18 cellular contexts compared by ENCODE assay signal in genomic region chr3:155391104-155391503, GRCh38.
DNase-seq lines count a peak whose midpoint lies in the region; ATAC-seq, FAIRE-seq and TF ChIP-seq lines count a peak whose summit lies in the region.
"Had no signal": no experiment of that assay in that cellular context is flagged by ENCODE, and none has a peak within 500 bp of the region (broad histone marks: within the 10 kb centered on the region; RNA-seq: fewer than 3 reads in every experiment).

No MANE protein-coding gene starts in this region.

- H4K91ac ChIP-seq in mesenchymal stem cell (ENCODE audit: low read length), result no peak overlapping the region

- POLR2A ChIA-PET in A673 (lab: Charles Lee; ENCODE audit: low non-redundant PET), result no interaction called here
- POLR2A ChIA-PET in HEK293T (lab: Yijun Ruan, JAX), result no interaction called here

- H3K4me3 ChIP-seq in A673 (ENCODE audit: low read depth, low read length, poor library complexity, severe bottlenecking) (no peak overlapping the region), HFF-Myc (replicated peaks; ENCODE audit: low read depth, low read length) (no peak overlapping the region), mesenchymal stem cell (ENCODE audit: insufficient read depth in 1 of 2, low read depth in 1 of 2, low read length in 2 of 2) (no peak overlapping the region)
- H3K4me3 ChIP-seq: lower lobe of right lung, skin epidermis had no signal

- WGBS in mesenchymal stem cell, result no CpG with 5 or more reads among the region's 2 CpGs

- peak overlapping the region; percentile 83 for H3K9ac ChIP-seq in mesenchymal stem cell (ENCODE audit: low read length)

- H2AK5ac ChIP-seq in mesenchymal stem cell (ENCODE audit: low read length, severe bottlenecking), result no peak overlapping the region

- no peak overlapping the region for H3K4ac ChIP-seq in mesenchymal stem cell (ENCODE audit: low read depth in 1 of 2, low read length in 2 of 2)

- H3K14ac ChIP-seq in mesenchymal stem cell (ENCODE audit: low read length in 2 of 2), result no peak overlapping the region

- no peak for ATAC-seq in HG02610 (IDR thresholded peaks at IDR 0.05; ENCODE audit: unreplicated experiment)
- ATAC-seq: stimulated activated naive CD8-positive, alpha-beta T cell treated with anti-CD3 and anti-CD28 coated beads, Interleukin-15, Interleukin-2, amounts not matched to agents 100 U/mL and 50 U/mL, for 24 hours had no signal

- no peak for TF ChIP-seq CTCF in A673 (conservative IDR thresholded peaks at IDR 0.05; ENCODE audit: low read depth, low read length)
- no peak for TF ChIP-seq CTCF in HFF-Myc (IDR thresholded peaks at IDR 0.05; ENCODE audit: low read depth, low read length, missing control alignments)

- H3K27ac ChIP-seq in A673 (ENCODE audit: low read depth, low read length, poor library complexity, severe bottlenecking) (peak overlapping the region; percentile 75), mesenchymal stem cell (ENCODE audit: low read length, poor library complexity, severe bottlenecking) (no peak overlapping the region)
- H3K27ac ChIP-seq: epithelial cell of prostate had no signal

- H3K27me3 ChIP-seq in A673 (replicated peaks; ENCODE audit: insufficient read depth, low read depth, low read length, poor library complexity) (no peaks in the 10 kb centered on the region), mesenchymal stem cell (ENCODE audit: control insufficient read depth in 1 of 2, insufficient read depth in 1 of 2, low read length in 2 of 2) (no peaks in the 10 kb centered on the region)

- H3K4me2 ChIP-seq in mesenchymal stem cell (ENCODE audit: low read length, poor library complexity, severe bottlenecking), result no peak overlapping the region

- no peak overlapping the region for H2BK120ac ChIP-seq in mesenchymal stem cell (ENCODE audit: low read depth, low read length)

- no peak overlapping the region for H2AFZ ChIP-seq in mesenchymal stem cell (ENCODE audit: low read depth, low read length)

- BruUV-seq in A673 (replicated peaks; lab: Mats Ljungman, UMichigan), result no TSS peak

- no peak overlapping the region for H3K18ac ChIP-seq in mesenchymal stem cell (ENCODE audit: low read depth in 1 of 2, low read length in 2 of 2)

- DNase-seq in A673 (ENCODE audit: low spot score) (peak; percentile 62), HFF-Myc (ENCODE audit: extremely low read depth, low read depth) (peak; percentile 63), mesenchymal stem cell (no peak), HEK293T (ENCODE audit: extremely low spot score) (no peak), DMS 273 (lab: John Stamatoyannopoulos, UW; ENCODE audit: unreplicated experiment) (no peak), NCI-H146 (lab: John Stamatoyannopoulos, UW) (no peak)
- DNase-seq: activated CD4-positive, alpha-beta T cell treated with anti-CD3 and anti-CD28 coated beads, Interleukin-2, amount 10 ng/mL, durations not matched to agents 24 days and 14 days; activated naive CD8-positive, alpha-beta T cell treated with anti-CD3 and anti-CD28 coated beads for 36 hours; AML-193; DMS153; lower lobe of right lung; NCI-H2029 treated with DMSO at 0.1 percent for 48 hours; nephron progenitor cell; stimulated activated naive CD8-positive, alpha-beta T cell treated with anti-CD3 and anti-CD28 coated beads, Interleukin-15, Interleukin-2, amounts not matched to agents 100 U/mL and 50 U/mL, for 24 hours had no signal

- H2BK15ac ChIP-seq in mesenchymal stem cell (ENCODE audit: low read depth, poor library complexity, severe bottlenecking), result no peak overlapping the region

- H3K36me3 ChIP-seq in A673 (ENCODE audit: insufficient read depth, low read length, poor library complexity, severe bottlenecking), result no peaks in the 10 kb centered on the region
- no peaks in the 10 kb centered on the region for H3K36me3 ChIP-seq in mesenchymal stem cell (ENCODE audit: control insufficient read depth in 1 of 2, insufficient read depth in 2 of 2, low read depth in 1 of 2, low read length in 2 of 2)
- H3K36me3 ChIP-seq: lower lobe of right lung had no signal

- no peak overlapping the region for H2BK12ac ChIP-seq in mesenchymal stem cell (ENCODE audit: low read length in 2 of 2)

- H3K9me3 ChIP-seq in A673 (ENCODE audit: low read depth, low read length, poor library complexity, severe bottlenecking) (no peaks in the 10 kb centered on the region), mesenchymal stem cell (ENCODE audit: control insufficient read depth, low read length) (no peaks in the 10 kb centered on the region)
- H3K9me3 ChIP-seq: lower lobe of right lung had no signal

- H3K4me1 ChIP-seq in A673 (ENCODE audit: insufficient read depth, low read length, poor library complexity, severe bottlenecking) (peaks cover 12% of the 10 kb centered on the region), mesenchymal stem cell (ENCODE audit: control insufficient read depth, insufficient read depth, low read depth, low read length) (peaks cover 6% of the 10 kb centered on the region)

- intact Hi-C loops in A673 (cut with micrococcal nuclease; ENCODE audit: unreplicated experiment), result no loop called here

- H3K79me1 ChIP-seq in mesenchymal stem cell (replicated peaks; ENCODE audit: low read length, poor library complexity, severe bottlenecking), result no peaks in the 10 kb centered on the region

- no peak overlapping the region for H4K8ac ChIP-seq in mesenchymal stem cell (ENCODE audit: low read length)

- peak; percentile 99 for FAIRE-seq in endometrium (lab: Jason Lieb, UNC)

- no peak overlapping the region for H2BK5ac ChIP-seq in mesenchymal stem cell (ENCODE audit: low read depth, low read length, poor library complexity, severe bottlenecking)

- CTCF ChIA-PET in A673 (lab: Charles Lee), result no interaction called here
- CTCF ChIA-PET in HEK293T (lab: Yijun Ruan, JAX), result no interaction called here

- H3K23ac ChIP-seq in mesenchymal stem cell (ENCODE audit: low read length in 2 of 2), result no peak overlapping the region

TF ChIP-seq in HEK293T, 16 proteins besides CTCF, POLR2A, EP300 and RAD21:
- TF ChIP-seq ZNF384 (IDR thresholded peaks at IDR 0.05), result no peak
- TF ChIP-seq PKNOX1 (IDR thresholded peaks at IDR 0.05), result no peak

Comparison
In these comparisons a context has a peak if more than half of its experiments do, and no peak if none do; other contexts are left out.
1. DNase-seq: peak in A673 (single experiment) and HFF-Myc (single experiment); none in mesenchymal stem cell (single experiment), HEK293T (single experiment), DMS 273 (single experiment) and NCI-H146 (single experiment).